In genomic region chr20:38126146-38126912, GRCh38 we compare ENCODE assay signal across 1 cellular context.
TF ChIP-seq lines count a peak whose summit lies in the region.

No MANE protein-coding gene starts in this region.

TF ChIP-seq in WTC11, 78 proteins besides CTCF, POLR2A, EP300 and RAD21 (continued from another document):
- TF ChIP-seq E2F5 (CRISPR knock-in tag; IDR thresholded peaks at IDR 0.05) (no peak), NFYB (CRISPR knock-in tag; conservative IDR thresholded peaks at IDR 0.05; ENCODE audit: low read depth) (no peak), ZNF121 (CRISPR knock-in tag; IDR thresholded peaks at IDR 0.05) (no peak)
